9 cellular contexts compared by ENCODE assay signal in genomic region chr7:155489862-155490696, GRCh38. TPM values are rescaled to one million over a fixed set of nuclear protein-coding genes. Genes with fewer than 3 reads are reported as not detected.
A peak's percentile ranks its signal among the peaks of the same experiment; 100 is the strongest.
DNase-seq lines count a peak whose midpoint lies in the region; ATAC-seq lines count a peak whose summit lies in the region.
"Had no signal": no experiment of that assay in that cellular context is flagged by ENCODE, and none has a peak within 500 bp of the region (broad histone marks: within the 10 kb centered on the region; RNA-seq: fewer than 3 reads in every experiment).

No MANE protein-coding gene starts in this region.

- H3K9me3 ChIP-seq in muscle layer of duodenum (ENCODE audit: control insufficient read depth in 1 of 2, low read length in 2 of 2) = no peaks in the 10 kb centered on the region

- no peaks in the 10 kb centered on the region for H3K36me3 ChIP-seq in muscle layer of duodenum (ENCODE audit: control insufficient read depth in 1 of 2, insufficient read depth in 2 of 2, low read length in 2 of 2)

- H3K4me1 ChIP-seq in muscle layer of duodenum (ENCODE audit: control insufficient read depth in 1 of 2, insufficient read depth in 2 of 2, low read length in 2 of 2) = peaks cover 0 to 15% of the 10 kb centered on the region in 2 donors

- DNase-seq in cerebellum (ENCODE audit: low spot score) (peak; percentile 67), RKO (ENCODE audit: low spot score) (no peak), ureter (ENCODE audit: low spot score) (no peak), KG1 (lab: John Stamatoyannopoulos, UW) (no peak)
- no peak for DNase-seq in stimulated activated CD4-positive, alpha-beta T cell treated with anti-CD3 and anti-CD28 coated beads, Interleukin-15, amount 100 ng/mL, for 24 hours

- H3K4me3 ChIP-seq in muscle layer of duodenum (ENCODE audit: low read depth in 1 of 2, low read length in 2 of 2) = peak overlapping the region; percentile 65 to 68

- H3K27ac ChIP-seq in muscle layer of duodenum (ENCODE audit: low read length) = no peak overlapping the region

- ATAC-seq in GM18511 (IDR thresholded peaks at IDR 0.05; ENCODE audit: unreplicated experiment) = peak; percentile 52
- ATAC-seq in HG03095 (IDR thresholded peaks at IDR 0.05; ENCODE audit: unreplicated experiment) = peak; percentile 22

- peaks cover 10% of the 10 kb centered on the region for H3K27me3 ChIP-seq in muscle layer of duodenum (ENCODE audit: low read depth, low read length)

RNA-seq across cellular contexts. Expression of gene EN2, which starts 32.1 kb away (rescaled TPM):
- total RNA-seq in cerebellum (11.9 TPM), ureter (not detected)

RNA-seq across cellular contexts. Expression of gene CNPY1, which starts 56.3 kb away (rescaled TPM):
- total RNA-seq in cerebellum (19.4 TPM), ureter (not detected)
- total RNA-seq: NCI-H460 had no signal

Comparison
In these comparisons a context has a peak if more than half of its experiments do, and no peak if none do; other contexts are left out.
1. RNA of gene EN2, which starts 32.1 kb away (total RNA-seq): 11.9 TPM in cerebellum (single experiment); not detected in ureter (single experiment); every median in the first group is over 10 times any median in the second.
2. RNA of gene CNPY1, which starts 56.3 kb away (total RNA-seq): 19.4 TPM in cerebellum (single experiment); not detected in ureter (single experiment); every median in the first group is over 10 times any median in the second.